22 cellular contexts compared by ENCODE assay signal in genomic region chr2:134304726-134305509, GRCh38. TPM values are rescaled to one million over a fixed set of nuclear protein-coding genes. Genes with fewer than 3 reads are reported as not detected.
DNase-seq lines count a peak whose midpoint lies in the region; ATAC-seq, FAIRE-seq and TF ChIP-seq lines count a peak whose summit lies in the region.
"Had no signal": no experiment of that assay in that cellular context is flagged by ENCODE, and none has a peak within 500 bp of the region (broad histone marks: within the 10 kb centered on the region; RNA-seq: fewer than 3 reads in every experiment).

No MANE protein-coding gene starts in this region.

- H3K27ac Mint-ChIP-seq in activated naive CD4-positive, alpha-beta T cell treated with anti-CD3 and anti-CD28 coated beads, Interleukin-2, amount 50 U/mL, for 24 hours = peak overlapping the region; percentile 88
- no peak overlapping the region for H3K27ac Mint-ChIP-seq in activated naive CD4-positive, alpha-beta T cell treated with anti-CD3 and anti-CD28 coated beads, Interleukin-2, amount 50 U/mL, for 72 hours
- peak overlapping the region; percentile 64 for H3K27ac Mint-ChIP-seq in activated B cell treated with CpG ODN at 0.5 μM for 24 hours
- H3K27ac Mint-ChIP-seq: CD14-positive monocyte had no signal

- peak overlapping the region; percentile 51 for H3K4me3 Mint-ChIP-seq in activated naive CD4-positive, alpha-beta T cell treated with anti-CD3 and anti-CD28 coated beads, Interleukin-2, amount 50 U/mL, for 24 hours
- no peak overlapping the region for H3K4me3 Mint-ChIP-seq in activated B cell treated with CpG ODN at 0.5 μM for 24 hours
- H3K4me3 Mint-ChIP-seq: CD14-positive monocyte had no signal

- H3K9me3 Mint-ChIP-seq in activated naive CD4-positive, alpha-beta T cell treated with anti-CD3 and anti-CD28 coated beads, Interleukin-2, amount 50 U/mL, for 24 hours = no peaks in the 10 kb centered on the region
- peaks cover 6 to 9% of the 10 kb centered on the region in 2 donors for H3K9me3 Mint-ChIP-seq in activated naive CD4-positive, alpha-beta T cell treated with anti-CD3 and anti-CD28 coated beads, Interleukin-2, amount 50 U/mL, for 72 hours
- no peaks in the 10 kb centered on the region for H3K9me3 Mint-ChIP-seq in activated B cell treated with CpG ODN at 0.5 μM for 24 hours

- H3K4me1 ChIP-seq in upper lobe of right lung = peaks cover 19% of the 10 kb centered on the region

- CTCF ChIA-PET in activated B cell treated with CpG ODN at 0.5 μM for 24 hours (lab: Charles Lee) = interaction anchor here (0.7 to 1.5 kb wide), 3 partner anchors 30 to 59 kb away, joined by 3 to 6 read pairs (median 4); no protein-coding TSS in a partner anchor

- TF ChIP-seq CTCF in activated B cell treated with CpG ODN at 0.5 μM for 24 hours (IDR thresholded peaks at IDR 0.05) (no peak), upper lobe of right lung (IDR thresholded peaks at IDR 0.05) (no peak)

- peaks cover 28% of the 10 kb centered on the region for H3K36me3 Mint-ChIP-seq in activated naive CD4-positive, alpha-beta T cell treated with anti-CD3 and anti-CD28 coated beads, Interleukin-2, amount 50 U/mL, for 24 hours
- peaks cover 5 to 17% of the 10 kb centered on the region in 2 donors for H3K36me3 Mint-ChIP-seq in activated naive CD4-positive, alpha-beta T cell treated with anti-CD3 and anti-CD28 coated beads, Interleukin-2, amount 50 U/mL, for 72 hours
- peaks cover 47% of the 10 kb centered on the region for H3K36me3 Mint-ChIP-seq in activated B cell treated with CpG ODN at 0.5 μM for 24 hours (ENCODE audit: low read depth)

- no peaks in the 10 kb centered on the region for H3K9me3 ChIP-seq in upper lobe of right lung
- H3K9me3 ChIP-seq: lower lobe of right lung had no signal

- no peak for ATAC-seq in activated naive CD4-positive, alpha-beta T cell treated with anti-CD3 and anti-CD28 coated beads, Interleukin-2, amount 50 U/mL, for 72 hours
- ATAC-seq in activated B cell treated with CpG ODN at 0.5 μM for 24 hours (ENCODE audit: low read depth) = peak; percentile 40
- peak; percentile 63 for ATAC-seq in upper lobe of right lung
- ATAC-seq: K562, right cardiac atrium had no signal

- H3K27me3 Mint-ChIP-seq in activated naive CD4-positive, alpha-beta T cell treated with anti-CD3 and anti-CD28 coated beads, Interleukin-2, amount 50 U/mL, for 24 hours = no peaks in the 10 kb centered on the region
- no peaks in the 10 kb centered on the region for H3K27me3 Mint-ChIP-seq in activated B cell treated with CpG ODN at 0.5 μM for 24 hours

- no peak overlapping the region for H3K4me3 ChIP-seq in upper lobe of right lung
- H3K4me3 ChIP-seq: K562, lower lobe of right lung, PC-9 had no signal

- peaks cover 80% of the 10 kb centered on the region for H3K4me1 Mint-ChIP-seq in activated naive CD4-positive, alpha-beta T cell treated with anti-CD3 and anti-CD28 coated beads, Interleukin-2, amount 50 U/mL, for 24 hours
- peaks cover 90% of the 10 kb centered on the region for H3K4me1 Mint-ChIP-seq in activated B cell treated with CpG ODN at 0.5 μM for 24 hours

- POLR2A ChIA-PET in activated B cell treated with CpG ODN at 0.5 μM for 24 hours (lab: Charles Lee) = interaction anchor here (0.6 to 1.4 kb wide), 2 partner anchors 9 to 1671 kb away, joined by 5 read pairs; no protein-coding TSS in a partner anchor

- intact Hi-C loops in activated B cell treated with CpG ODN at 0.5 μM for 24 hours (cut with micrococcal nuclease) = loop anchor here (5.0 kb wide), 1 partner anchor 32 kb away; no protein-coding TSS in a partner anchor
- intact Hi-C loops in upper lobe of right lung (cut with DNase I) = no loop called here

- H3K27ac ChIP-seq in upper lobe of right lung = no peak overlapping the region
- H3K27ac ChIP-seq: epithelial cell of prostate, lower lobe of right lung, PC-9 had no signal

- no peaks in the 10 kb centered on the region for H3K36me3 ChIP-seq in upper lobe of right lung
- H3K36me3 ChIP-seq: lower lobe of right lung had no signal

- no peaks in the 10 kb centered on the region for H3K27me3 ChIP-seq in upper lobe of right lung

- no peak for DNase-seq in activated naive CD4-positive, alpha-beta T cell treated with anti-CD3 and anti-CD28 coated beads, Interleukin-2, amount 50 U/mL, for 72 hours (ENCODE audit: low spot score in 2 of 2)
- no peak for DNase-seq in activated B cell treated with CpG ODN at 0.5 μM for 24 hours
- DNase-seq in kidney tubule cell (ENCODE audit: low spot score) = peak; percentile 30
- DNase-seq in upper lobe of right lung = no peak
- no peak for DNase-seq in AML-193 (lab: John Stamatoyannopoulos, UW)
- DNase-seq in urothelium cell line (ENCODE audit: low spot score) = no peak
- DNase-seq in GDM1 (lab: John Stamatoyannopoulos, UW) = no peak
- DNase-seq: activated CD4-positive, alpha-beta T cell treated with anti-CD3 and anti-CD28 coated beads, Interleukin-2, amount 50 U/mL, for 4 hours; activated T-cell treated with anti-CD3 and anti-CD28 coated beads, Interleukin-2, amount 50 U/mL, for 48 hours; DMS53; foreskin fibroblast; GOT3; islet precursor cell; lower lobe of right lung; NCI-H345; PC-9; right cardiac atrium; SIG-M5 had no signal

- no peak for FAIRE-seq in urothelium cell line (lab: Jason Lieb, UNC)
- FAIRE-seq: K562 had no signal

RNA-seq across cellular contexts. Expression of gene MGAT5, which starts 51.0 kb away (rescaled TPM):
- total RNA-seq in activated naive CD4-positive, alpha-beta T cell treated with anti-CD3 and anti-CD28 coated beads, Interleukin-2, amount 50 U/mL, for 72 hours = 10 to 100 TPM; 11.8 to 13.2 TPM
- total RNA-seq in activated B cell treated with CpG ODN at 0.5 μM for 24 hours = 66.7 and 69.0 TPM in 2 replicates
- 54.4 TPM for total RNA-seq in upper lobe of right lung

Comparison
In these comparisons a context has a peak if more than half of its experiments do, and no peak if none do; other contexts are left out.
1. H3K27ac Mint-ChIP-seq: peak in activated naive CD4-positive, alpha-beta T cell treated with anti-CD3 and anti-CD28 coated beads, Interleukin-2, amount 50 U/mL, for 24 hours (single experiment) and activated B cell treated with CpG ODN at 0.5 μM for 24 hours (single experiment); none in activated naive CD4-positive, alpha-beta T cell treated with anti-CD3 and anti-CD28 coated beads, Interleukin-2, amount 50 U/mL, for 72 hours (0 of 2).
2. ATAC-seq: peak in activated B cell treated with CpG ODN at 0.5 μM for 24 hours (single experiment) and upper lobe of right lung (single experiment); none in activated naive CD4-positive, alpha-beta T cell treated with anti-CD3 and anti-CD28 coated beads, Interleukin-2, amount 50 U/mL, for 72 hours (0 of 2).